9 cellular contexts compared by ENCODE assay signal in the genomic region with DNA sequence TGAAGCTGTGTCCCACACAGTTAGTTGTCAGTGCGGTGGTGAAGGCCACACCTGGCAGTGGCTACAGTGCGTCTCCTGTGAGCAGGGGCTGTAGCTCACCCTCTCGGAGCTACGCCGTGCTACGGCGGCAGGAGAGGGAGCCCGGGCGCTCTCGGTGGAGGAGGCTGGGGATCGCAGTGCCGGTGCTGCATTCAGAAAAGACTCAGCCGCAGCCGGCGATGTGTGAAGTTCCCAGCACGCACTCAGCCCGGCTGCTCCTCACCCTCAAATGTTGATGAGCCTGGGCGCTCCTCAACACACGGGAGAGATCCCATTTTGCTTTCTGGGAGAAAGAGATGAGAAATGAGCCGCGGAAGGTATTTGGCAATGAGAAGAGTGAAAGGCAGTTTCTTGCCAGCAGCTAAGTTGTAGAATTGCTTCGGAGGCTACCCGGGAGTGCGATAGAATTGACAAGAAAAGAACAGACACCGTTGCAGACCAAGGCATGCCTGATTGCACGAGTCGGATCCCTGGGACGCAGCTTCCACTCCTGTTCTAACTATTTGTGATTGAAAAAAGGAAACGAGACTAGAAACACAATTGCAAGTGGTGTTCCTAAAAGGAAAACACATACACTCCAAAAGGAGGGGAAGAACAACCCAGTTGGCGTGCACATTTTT. TPM values are rescaled to one million over a fixed set of nuclear protein-coding genes. Genes with fewer than 3 reads are reported as not detected.
DNase-seq lines count a peak whose midpoint lies in the region; ATAC-seq and TF ChIP-seq lines count a peak whose summit lies in the region.
"Had no signal": no experiment of that assay in that cellular context is flagged by ENCODE, and none has a peak within 500 bp of the region (broad histone marks: within the 10 kb centered on the region; RNA-seq: fewer than 3 reads in every experiment).

A gene (plus strand): TSS at position 194 of the 659 bp plus-strand sequence. CDS start 34,463 bp downstream, outside the sequence.

- TF ChIP-seq CTCF in body of pancreas (IDR thresholded peaks at IDR 0.05) (no peak), testis (IDR thresholded peaks at IDR 0.05) (no peak)

- intact Hi-C loops in body of pancreas (cut with DNase I): no loop called here
- intact Hi-C loops in testis (cut with DNase I; ENCODE audit: low total_unique reads): no loop called here

- H3K27me3 ChIP-seq in body of pancreas (peaks cover 6% of the 10 kb centered on the region in 2 donors), testis (no peaks in the 10 kb centered on the region)

- DNase-seq in NCI-H2107 treated with DMSO at 0.1 percent for 48 hours (lab: John Stamatoyannopoulos, UW; ENCODE audit: unreplicated experiment) (peak; percentile 4), NCI-H2107 (lab: John Stamatoyannopoulos, UW) (no peak), body of pancreas (peak in 3 of 4 donors; percentile 2 to 30 (median 18)), kidney tubule cell (ENCODE audit: low spot score) (peak; percentile 41), testis (peak; percentile 49), NCI-H2171 treated with DMSO at 0.1 percent for 48 hours (lab: John Stamatoyannopoulos, UW) (no peak)

- ATAC-seq in body of pancreas: peak; percentile 50
- ATAC-seq in HG02981 (IDR thresholded peaks at IDR 0.05; ENCODE audit: unreplicated experiment): no peak
- ATAC-seq in GM21360 (IDR thresholded peaks at IDR 0.05; ENCODE audit: unreplicated experiment): no peak

- H3K9me3 ChIP-seq in body of pancreas (no peaks in the 10 kb centered on the region), testis (no peaks in the 10 kb centered on the region)

- H3K4me1 ChIP-seq in body of pancreas (peaks cover 10% of the 10 kb centered on the region), testis (no peaks in the 10 kb centered on the region)

- H3K4me3 ChIP-seq in body of pancreas (no peak within 1 kb of the TSS), testis (peak within 1 kb of the TSS; percentile 22 to 40)

- H3K36me3 ChIP-seq in body of pancreas (replicated peaks in 1 of 2; ENCODE audit: insufficient read depth in 1 of 2, low read depth in 2 of 2) (no peaks in the 10 kb centered on the region), testis (ENCODE audit: low read depth, missing control alignments) (no peaks in the 10 kb centered on the region)

- no peak within 1 kb of the TSS for H3K27ac ChIP-seq in body of pancreas
- H3K27ac ChIP-seq in testis: no peak within 1 kb of the TSS

- 1% methylated on average over 18 to 30 of the region's 30 CpGs for WGBS in body of pancreas, 2 donors
- WGBS in testis, 2 donors: 2 to 3% methylated on average over 18 to 30 of the region's 30 CpGs

- no peak for TF ChIP-seq POLR2A in body of pancreas (IDR thresholded peaks at IDR 0.05)
- no peak for TF ChIP-seq POLR2A in testis (IDR thresholded peaks at IDR 0.05)

RNA-seq across cellular contexts. Expression of the gene that starts here (rescaled TPM):
- total RNA-seq in body of pancreas (not detected), testis (1 to 10 TPM; 6.1 to 8.8 TPM)
- 24.7 TPM for polyA plus RNA-seq in testis (ENCODE audit: insufficient read depth, low read depth, low replicate concordance)
- polyA plus RNA-seq: AG04450 had no signal

Comparison
In these comparisons a context has a peak if more than half of its experiments do, and no peak if none do; other contexts are left out.
1. RNA of the gene that starts here (total RNA-seq): 6.1 to 8.8 TPM in testis; not detected in body of pancreas; every median in the first group is over 4 times any median in the second.
2. DNase-seq: peak in NCI-H2107 treated with DMSO at 0.1 percent for 48 hours (single experiment), kidney tubule cell (single experiment) and testis (single experiment); none in NCI-H2107 (single experiment) and NCI-H2171 treated with DMSO at 0.1 percent for 48 hours (single experiment).
3. Peak in DNase-seq and ATAC-seq in body of pancreas; RNA of the gene not detected or under 1 TPM.
4. H3K4me3 ChIP-seq: peak in testis (2 of 2); none in body of pancreas (0 of 2).